In the genomic region with DNA sequence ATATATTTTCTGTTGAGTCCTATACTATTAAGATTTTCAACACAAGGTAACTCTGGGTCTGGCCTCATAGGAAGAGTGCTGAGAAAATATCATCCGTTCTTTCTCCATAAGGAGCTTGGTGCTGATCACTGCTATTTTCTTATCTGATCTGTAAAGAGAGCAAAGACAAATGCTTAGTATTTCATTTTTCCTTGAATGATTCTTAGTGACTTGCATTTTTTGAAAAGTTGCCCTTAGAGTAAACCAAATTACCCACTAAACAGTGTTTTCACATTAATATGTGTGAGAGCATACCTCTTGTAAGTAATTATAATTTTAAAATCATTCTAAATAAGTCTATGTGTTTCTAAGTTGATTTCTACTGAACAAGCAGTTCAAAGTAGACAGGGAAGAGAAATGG, we compare ENCODE assay signal across 16 cellular contexts.
DNase-seq lines count a peak whose midpoint lies in the region; ATAC-seq and TF ChIP-seq lines count a peak whose summit lies in the region.
"Had no signal": no experiment of that assay in that cellular context is flagged by ENCODE, and none has a peak within 500 bp of the region (broad histone marks: within the 10 kb centered on the region; RNA-seq: fewer than 3 reads in every experiment).

No MANE protein-coding gene starts in this region.

- no peak for TF ChIP-seq CTCF in H9 (conservative IDR thresholded peaks at IDR 0.05)
- TF ChIP-seq CTCF in mesothelial cell of epicardium (IDR thresholded peaks at IDR 0.05; ENCODE audit: unreplicated experiment), result no peak
- no peak for TF ChIP-seq CTCF in MM.1S (IDR thresholded peaks at IDR 0.05; ENCODE audit: low read length)

- H3K4ac ChIP-seq in H9 (ENCODE audit: low read depth, low read length), result no peak overlapping the region

- no peak overlapping the region for H2BK12ac ChIP-seq in H9 (ENCODE audit: insufficient read length, low read depth, low read length)

- no peak overlapping the region for H3K4me3 Mint-ChIP-seq in H9
- no peak overlapping the region for H3K4me3 Mint-ChIP-seq in mesothelial cell of epicardium
- H3K4me3 Mint-ChIP-seq: CD4-positive, alpha-beta memory T cell; HFFc6 had no signal

- no peak for ATAC-seq in GM18517 (IDR thresholded peaks at IDR 0.05; ENCODE audit: unreplicated experiment)
- ATAC-seq in HG02973 (IDR thresholded peaks at IDR 0.05; ENCODE audit: unreplicated experiment), result no peak

- no peak overlapping the region for H4K5ac ChIP-seq in H9 (ENCODE audit: insufficient read length, low read depth, low read length)

- no peak overlapping the region for H2AFZ ChIP-seq in H9 (ENCODE audit: low read length)
- H2AFZ ChIP-seq in MM.1S (ENCODE audit: low read length), result no peak overlapping the region

- no peak overlapping the region for H3K56ac ChIP-seq in H9 (ENCODE audit: insufficient read length, low read depth, low read length)

- no peak overlapping the region for H2BK15ac ChIP-seq in H9 (ENCODE audit: low read depth, low read length)

- H4K20me1 ChIP-seq in H9 (ENCODE audit: control insufficient read depth, insufficient read depth, insufficient read length) (no peaks in the 10 kb centered on the region), MM.1S (ENCODE audit: insufficient read depth, low read length) (no peaks in the 10 kb centered on the region)

- no peak overlapping the region for H4K91ac ChIP-seq in H9 (ENCODE audit: insufficient read length, low read depth, low read length)

- no peaks in the 10 kb centered on the region for H3K27me3 ChIP-seq in H9 (ENCODE audit: insufficient read depth, low read length)
- H3K27me3 ChIP-seq in MM.1S (replicated peaks; ENCODE audit: insufficient read depth, low read length), result no peaks in the 10 kb centered on the region

- DNase-seq in H9 (no peak), SK-N-MC (ENCODE audit: low read depth, low spot score) (no peak), mesothelial cell of epicardium (ENCODE audit: low spot score in 2 of 2, unreplicated experiment in 2 of 2) (no peak), MM.1S (no peak)
- DNase-seq: C1 segment of cervical spinal cord; Calu3; CD4-positive, alpha-beta memory T cell; COR-L47; DMS53; DMS79 treated with DMSO at 0.1 percent for 48 hours; GF-D8; GOT3; H7; HFFc6 had no signal

- no peak overlapping the region for H2AK5ac ChIP-seq in H9 (ENCODE audit: insufficient read length, low read length)

- H3K4me2 ChIP-seq in H9 (ENCODE audit: insufficient read depth, insufficient read length, low read length), result no peak overlapping the region
- H3K4me2 ChIP-seq in MM.1S (ENCODE audit: low read depth, low read length), result no peak overlapping the region

- no peaks in the 10 kb centered on the region for H3K23me2 ChIP-seq in H9 (ENCODE audit: insufficient read length, low read depth, low read length, poor library complexity, severe bottlenecking)

- H3K9me3 Mint-ChIP-seq in H9 (no peaks in the 10 kb centered on the region), mesothelial cell of epicardium (no peaks in the 10 kb centered on the region)
- H3K9me3 Mint-ChIP-seq: HFFc6 had no signal

- no peak overlapping the region for H4K8ac ChIP-seq in H9 (replicated peaks; ENCODE audit: insufficient read length, low read depth, low read length)

- no peaks in the 10 kb centered on the region for H3F3A ChIP-seq in MM.1S (ENCODE audit: insufficient read depth, low read length)

- H2BK120ac ChIP-seq in H9 (ENCODE audit: low read depth, low read length, poor library complexity, severe bottlenecking), result no peak overlapping the region

- H3K27ac ChIP-seq in H9 (ENCODE audit: insufficient read length, low read depth, low read length) (no peak overlapping the region), SK-N-MC (peak overlapping the region; percentile 73; the same call in 1 of the 2 replicates), MM.1S (ENCODE audit: low read length) (no peak overlapping the region)

- H2BK20ac ChIP-seq in H9 (ENCODE audit: low read depth, low read length, poor library complexity, severe bottlenecking), result no peak overlapping the region

- H3K9ac ChIP-seq in H9 (ENCODE audit: extremely low read depth, insufficient read length, low read length) (no peak overlapping the region), SK-N-MC (ENCODE audit: insufficient read length) (no peak overlapping the region), MM.1S (ENCODE audit: low read length) (no peak overlapping the region)

- H3K4me3 ChIP-seq in SK-N-MC, result peak overlapping the region; percentile 20
- no peak overlapping the region for H3K4me3 ChIP-seq in MM.1S (ENCODE audit: low read length)

- peak overlapping the region in 2 of 3 experiments; percentile 47 to 57; a peak in 2 of 7 replicates for H3K27ac Mint-ChIP-seq in H9
- H3K27ac Mint-ChIP-seq in mesothelial cell of epicardium, result peak overlapping the region; percentile 56
- H3K27ac Mint-ChIP-seq: CD4-positive, alpha-beta memory T cell; HFFc6 had no signal

- H3K79me1 ChIP-seq in H9 (ENCODE audit: insufficient read depth, low read depth, low read length, poor library complexity, severe bottlenecking), result no peaks in the 10 kb centered on the region

- H3K27me3 Mint-ChIP-seq in H9 (ENCODE audit: low read depth) (no peaks in the 10 kb centered on the region), mesothelial cell of epicardium (ENCODE audit: low read depth) (no peaks in the 10 kb centered on the region)
- H3K27me3 Mint-ChIP-seq: CD4-positive, alpha-beta memory T cell had no signal

- H2BK5ac ChIP-seq in H9 (ENCODE audit: insufficient read length, low read length), result no peak overlapping the region

- H3K9me2 ChIP-seq in MM.1S (replicated peaks; ENCODE audit: insufficient read depth, low read length), result no peaks in the 10 kb centered on the region

- H3K23ac ChIP-seq in H9 (ENCODE audit: insufficient read length, low read depth, low read length), result no peak overlapping the region

- H3K18ac ChIP-seq in H9 (ENCODE audit: insufficient read length, low read depth, low read length), result no peak overlapping the region

- H3K36me3 Mint-ChIP-seq in H9 (ENCODE audit: insufficient read depth in 1 of 3, low read depth in 3 of 3) (peaks cover 46 to 82% (median 75%) of the 10 kb centered on the region in 3 experiments), mesothelial cell of epicardium (no peaks in the 10 kb centered on the region)

- H3K79me2 ChIP-seq in H9 (ENCODE audit: insufficient read depth, low read length), result 0 out of 2 replicates have a peak, but pooled peaks cover 1% of the 10 kb centered on the region
- H3K79me2 ChIP-seq in MM.1S (ENCODE audit: low read length), result no peaks in the 10 kb centered on the region

- H3T11ph ChIP-seq in H9 (ENCODE audit: low read length), result no peak overlapping the region

- H3K4me1 Mint-ChIP-seq in H9, result no peaks in the 10 kb centered on the region
- H3K4me1 Mint-ChIP-seq in mesothelial cell of epicardium, result peaks cover 10% of the 10 kb centered on the region
- H3K4me1 Mint-ChIP-seq: CD4-positive, alpha-beta memory T cell had no signal

- no peaks in the 10 kb centered on the region for H3K9me3 ChIP-seq in H9 (ENCODE audit: control insufficient read depth, low read depth, low read length)
- no peaks in the 10 kb centered on the region for H3K9me3 ChIP-seq in SK-N-MC (ENCODE audit: low read depth, low read length)
- no peaks in the 10 kb centered on the region for H3K9me3 ChIP-seq in MM.1S (replicated peaks; ENCODE audit: insufficient read depth, low read length)

- H3K14ac ChIP-seq in H9 (ENCODE audit: insufficient read depth, low read length), result no peak overlapping the region

- no peaks in the 10 kb centered on the region for H3K36me3 ChIP-seq in SK-N-MC (ENCODE audit: insufficient read depth, low read length)
- H3K36me3 ChIP-seq in MM.1S (replicated peaks; ENCODE audit: insufficient read depth, low read length), result no peaks in the 10 kb centered on the region

- WGBS in H9 (ENCODE audit: extremely low coverage, insufficient read length, low lambda C conversion rate), result no CpG with 5 or more reads among the region's 1 CpG

- H3K4me1 ChIP-seq in H9 (ENCODE audit: insufficient read depth, low read length), result no peaks in the 10 kb centered on the region
- H3K4me1 ChIP-seq in MM.1S (ENCODE audit: low read length), result no peaks in the 10 kb centered on the region
